11 cellular contexts compared by ENCODE assay signal in the genomic region with DNA sequence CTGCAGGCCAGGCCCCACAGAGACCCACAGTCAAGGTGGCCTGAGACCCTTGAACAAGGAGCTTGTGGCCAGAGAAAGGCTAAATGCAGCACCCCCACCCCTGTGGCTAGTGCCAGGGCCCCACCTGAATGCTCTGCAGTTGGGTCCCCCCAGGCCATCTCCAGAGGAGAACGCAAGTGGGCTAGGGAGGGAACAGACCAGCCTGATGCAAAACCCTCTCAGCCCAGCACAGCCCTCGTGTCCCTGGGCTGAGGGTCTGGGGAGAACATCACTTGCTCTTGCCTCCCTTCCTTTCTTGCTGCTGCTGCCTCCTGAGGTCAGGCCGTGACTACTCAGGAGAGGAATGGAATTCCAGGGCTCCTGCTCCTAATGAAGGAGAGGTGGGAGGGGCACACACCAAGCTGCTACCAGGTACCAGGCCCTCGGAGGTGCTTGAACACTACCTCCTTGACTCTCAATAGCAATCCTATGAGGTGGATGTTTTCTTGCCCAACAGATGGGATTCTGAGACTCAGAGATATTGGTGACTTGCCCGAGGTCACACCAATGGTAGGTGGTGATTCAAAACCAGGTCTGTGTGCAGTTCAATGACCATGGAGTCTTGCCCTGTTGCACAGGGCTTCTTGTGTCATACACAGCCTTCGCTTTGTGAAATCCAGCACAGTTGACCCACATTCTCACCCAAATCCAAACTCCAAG. TPM values are rescaled to one million over a fixed set of nuclear protein-coding genes. Genes with fewer than 3 reads are reported as not detected.
DNase-seq lines count a peak whose midpoint lies in the region; ATAC-seq, FAIRE-seq and TF ChIP-seq lines count a peak whose summit lies in the region.
"Had no signal": no experiment of that assay in that cellular context is flagged by ENCODE, and none has a peak within 500 bp of the region (broad histone marks: within the 10 kb centered on the region; RNA-seq: fewer than 3 reads in every experiment).

No MANE protein-coding gene starts in this region.

- ATAC-seq in left lung: peak; percentile 11
- ATAC-seq in HG03196 (IDR thresholded peaks at IDR 0.05; ENCODE audit: unreplicated experiment): no peak

- H3K27me3 ChIP-seq in breast epithelium (no peaks in the 10 kb centered on the region), left lung (no peaks in the 10 kb centered on the region)

- H3K4me3 ChIP-seq in breast epithelium (no peak overlapping the region), left lung (no peak overlapping the region), skin epidermis (no peak overlapping the region)

- intact Hi-C loops in breast epithelium (cut with DNase I; ENCODE audit: low total_unique reads) (loop anchor here (5.0 kb wide), 1 partner anchor 65 kb away; the partner anchor contains the start of gene NFKBIA), left lung (cut with DNase I) (loop anchor here in 1 of 2 donors (5.0 kb wide), 1 partner anchor 65 kb away; the partner anchor contains the start of gene NFKBIA)

- DNase-seq in GM13977 (ENCODE audit: low spot score): peak; percentile 11
- DNase-seq in breast epithelium (ENCODE audit: low spot score in 2 of 2): no peak
- DNase-seq in left lung: peak in 1 of 2 donors; percentile 70
- no peak for DNase-seq in Ammon's horn (ENCODE audit: low spot score)
- DNase-seq in globus pallidus (ENCODE audit: low spot score): no peak
- DNase-seq in D721Med (ENCODE audit: insufficient read length, low spot score): no peak
- DNase-seq: activated CD4-positive, alpha-beta T cell treated with anti-CD3 and anti-CD28 coated beads, Interleukin-2, amount 10 ng/mL, durations not matched to agents 24 days and 14 days; CD4-positive, alpha-beta memory T cell; NCI-H2081 treated with DMSO at 0.1 percent for 48 hours had no signal

- peaks cover 25 to 44% of the 10 kb centered on the region in 2 donors for H3K4me1 ChIP-seq in breast epithelium
- H3K4me1 ChIP-seq in left lung: peaks cover 59 to 100% of the 10 kb centered on the region in 2 donors

- in situ Hi-C loops in GM13977 (cut with MboI; ENCODE audit: low pct_unique_long_range_greater_than_20kb, low sequenced_read_pairs, unreplicated experiment): no loop called here

- no peak for FAIRE-seq in D721Med (lab: Jason Lieb, UNC)

- H3K36me3 ChIP-seq in breast epithelium (no peaks in the 10 kb centered on the region), left lung (no peaks in the 10 kb centered on the region)

- H3K9me3 ChIP-seq in breast epithelium (no peaks in the 10 kb centered on the region), left lung (no peaks in the 10 kb centered on the region)

- H3K27ac ChIP-seq in breast epithelium (peak overlapping the region; percentile 87 to 89), left lung (peak overlapping the region; percentile 85 to 94), skin epidermis (peak overlapping the region in 20 of 21 experiments; percentile 51 to 88 (median 80))

- TF ChIP-seq CTCF in GM13977 (IDR thresholded peaks at IDR 0.05; ENCODE audit: extremely low read depth, insufficient read depth, missing control alignments) (no peak), breast epithelium (IDR thresholded peaks at IDR 0.05) (no peak), left lung (IDR thresholded peaks at IDR 0.05) (no peak), D721Med (IDR thresholded peaks at IDR 0.05; ENCODE audit: insufficient read depth, missing control alignments) (no peak)

- no peak for TF ChIP-seq POLR2A in breast epithelium (IDR thresholded peaks at IDR 0.05)

RNA-seq across cellular contexts. Expression of gene PSMA6, which starts 45.5 kb away (rescaled TPM):
- total RNA-seq in breast epithelium (100 to 1,000 TPM; 150 to 170 (median 156) TPM), left lung (100 to 1,000 TPM; 139 to 258 TPM)
